8 cellular contexts compared by ENCODE assay signal in the genomic region with DNA sequence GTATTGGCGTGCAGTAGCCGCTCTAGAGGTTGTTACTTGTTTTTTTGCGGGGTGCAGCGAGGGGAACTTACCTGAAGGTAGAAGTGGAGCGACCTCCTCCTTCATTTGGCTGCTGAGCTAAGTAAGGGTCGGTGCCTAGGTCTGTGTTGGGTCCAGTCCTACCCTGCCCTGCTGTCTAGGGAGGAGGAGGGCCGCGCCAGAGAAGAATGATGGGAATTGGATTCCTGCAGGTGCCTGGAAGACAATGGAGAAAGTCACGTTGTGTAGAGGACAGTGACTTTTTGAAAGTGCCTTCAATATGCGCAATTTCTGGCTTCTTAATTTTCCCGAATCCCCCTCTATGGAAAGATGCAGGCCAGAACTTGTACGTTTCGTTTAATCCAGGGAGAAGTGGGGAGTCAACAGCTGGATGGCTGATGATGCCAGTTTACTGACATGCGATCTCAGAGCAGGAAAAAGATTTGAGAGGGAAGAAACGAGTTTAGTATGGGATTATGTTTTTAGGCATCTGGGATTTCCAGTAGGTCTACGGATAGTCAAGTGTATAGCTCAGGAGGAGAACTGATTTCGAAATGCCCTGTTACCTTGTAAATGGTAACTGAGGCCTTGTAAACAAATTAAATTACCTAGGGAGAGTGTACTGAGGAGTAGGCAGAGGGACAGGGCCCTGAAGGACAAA. TPM values are rescaled to one million over a fixed set of nuclear protein-coding genes. Genes with fewer than 3 reads are reported as not detected.
DNase-seq lines count a peak whose midpoint lies in the region; ATAC-seq and TF ChIP-seq lines count a peak whose summit lies in the region.

No MANE protein-coding gene starts in this region.

- TF ChIP-seq CTCF in coronary artery (IDR thresholded peaks at IDR 0.05) (no peak), uterus (IDR thresholded peaks at IDR 0.05) (no peak)

- H3K9me3 ChIP-seq in mononuclear cell (ENCODE audit: low read depth, low read length) = no peaks in the 10 kb centered on the region
- H3K9me3 ChIP-seq in uterus = no peaks in the 10 kb centered on the region

- peak overlapping the region; percentile 70 to 81 for H3K27ac ChIP-seq in coronary artery
- H3K27ac ChIP-seq in uterus = peak overlapping the region; percentile 88 to 89

- ATAC-seq in GM19023 (IDR thresholded peaks at IDR 0.05; ENCODE audit: unreplicated experiment) = peak; percentile 12

- TF ChIP-seq POLR2A in uterus (IDR thresholded peaks at IDR 0.05) = no peak

- peak overlapping the region; percentile 98 for H3K4me3 ChIP-seq in coronary artery
- peak overlapping the region; percentile 95 for H3K4me3 ChIP-seq in mononuclear cell (ENCODE audit: low read length)
- peak overlapping the region; percentile 74 to 88 for H3K4me3 ChIP-seq in uterus

- H3K27me3 ChIP-seq in mononuclear cell (ENCODE audit: insufficient read depth, low read length) (no peaks in the 10 kb centered on the region), uterus (no peaks in the 10 kb centered on the region)

- intact Hi-C loops in uterus (cut with DNase I; ENCODE audit: low total_unique reads) = no loop called here

- DNase-seq in ACHN (peak; percentile 12), NCI-H82 treated with DMSO at 0.1 percent for 48 hours (lab: John Stamatoyannopoulos, UW; ENCODE audit: unreplicated experiment) (peak; percentile 51), coronary artery (ENCODE audit: low spot score) (no peak), uterus (peak in 1 of 2 donors; percentile 19), COR-L47 (lab: John Stamatoyannopoulos, UW) (no peak), retina (no peak)

- in situ Hi-C loops in ACHN (cut with HindIII; ENCODE audit: low pct_ligation_motif_present, low pct_unique_long_range_greater_than_20kb, low sequenced_read_pairs) = no loop called here

- H3K36me3 ChIP-seq in uterus = no peaks in the 10 kb centered on the region

- H3K4me1 ChIP-seq in mononuclear cell (ENCODE audit: insufficient read depth, low read length) = peaks cover 13% of the 10 kb centered on the region
- H3K4me1 ChIP-seq in uterus = no peaks in the 10 kb centered on the region

RNA-seq across cellular contexts. Expression of a gene that starts 0.7 kb away (rescaled TPM):
- 8.8 TPM for total RNA-seq in mononuclear cell
- total RNA-seq in uterus = 10 to 100 TPM; 12.3 to 24.4 (median 20.6) TPM

Comparison
In these comparisons a context has a peak if more than half of its experiments do, and no peak if none do; other contexts are left out.
1. DNase-seq: peak in ACHN (single experiment) and NCI-H82 treated with DMSO at 0.1 percent for 48 hours (single experiment); none in coronary artery (single experiment), COR-L47 (single experiment) and retina (single experiment).
2. Peak in every context shown above with its lines, with median percentiles within 50 percentile points of each other: H3K4me3 ChIP-seq.